In genomic region chr1:215132156-215132555, GRCh38 we compare ENCODE assay signal across 30 cellular contexts. TPM values are rescaled to one million over a fixed set of nuclear protein-coding genes. Genes with fewer than 3 reads are reported as not detected.
DNase-seq lines count a peak whose midpoint lies in the region; ATAC-seq, FAIRE-seq and TF ChIP-seq lines count a peak whose summit lies in the region.
"Had no signal": no experiment of that assay in that cellular context is flagged by ENCODE, and none has a peak within 500 bp of the region (broad histone marks: within the 10 kb centered on the region; RNA-seq: fewer than 3 reads in every experiment).

No MANE protein-coding gene starts in this region.

- TF ChIP-seq CTCF in A549 (IDR thresholded peaks at IDR 0.05) (no peak), astrocyte of the cerebellum (IDR thresholded peaks at IDR 0.05; ENCODE audit: low read depth, low read length, missing control alignments) (no peak)

- H3K4me1 ChIP-seq in A549: no peaks in the 10 kb centered on the region
- no peaks in the 10 kb centered on the region; the same call in 1 of the 2 replicates for H3K4me1 ChIP-seq in HAP-1
- H3K4me1 ChIP-seq: BLaER1, Caco-2, neural progenitor cell had no signal

- in situ Hi-C loops in astrocyte of the cerebellum (cut with HindIII; ENCODE audit: low sequenced_read_pairs): no loop called here
- in situ Hi-C loops in HAP-1 (cut with MboI; ENCODE audit: low sequenced_read_pairs): no loop called here

- WGBS in A549 (ENCODE audit: missing lambda C conversion rate): 8% methylated on average over 2 of the region's 2 CpGs

- no peak for TF ChIP-seq EP300 in A549 (IDR thresholded peaks at IDR 0.05)

- H3K27me3 ChIP-seq in HAP-1 (ENCODE audit: low read depth): no peaks in the 10 kb centered on the region
- H3K27me3 ChIP-seq: BLaER1, neural progenitor cell had no signal

- no peak for FAIRE-seq in A549 (lab: Jason Lieb, UNC)

- POLR2A ChIA-PET in A549 (lab: Yijun Ruan, JAX): no interaction called here

- no peaks in the 10 kb centered on the region for H3K36me3 ChIP-seq in HAP-1 (replicated peaks)
- H3K36me3 ChIP-seq: BLaER1, neural progenitor cell had no signal

- DNase-seq in A549 (ENCODE audit: low read depth in 1 of 2, low spot score in 1 of 2) (peak in 1 of 2 experiments; percentile 5), H4 (ENCODE audit: low spot score) (peak; percentile 26), astrocyte of the cerebellum (ENCODE audit: low read depth) (peak; percentile 64), iris pigment epithelial cell (ENCODE audit: low read depth) (peak; percentile 20), NCI-H524 treated with DMSO at 0.1 percent for 48 hours (lab: John Stamatoyannopoulos, UW) (no peak), occipital lobe (lab: John Stamatoyannopoulos, UW) (no peak), T1000 (lab: John Stamatoyannopoulos, UW) (no peak), HAP-1 (ENCODE audit: low spot score in 2 of 2) (no peak)
- DNase-seq: 8988T; activated B cell treated with CpG ODN at 0.5 μM for 24 hours; activated CD8-positive, alpha-beta T cell treated with anti-CD3 and anti-CD28 coated beads, Interleukin-2, amount 10 ng/mL, durations not matched to agents 7 days and 5 days; activated naive CD4-positive, alpha-beta T cell; activated T-cell treated with anti-CD3 and anti-CD28 coated beads, Interleukin-2, amount 50 U/mL, for 1 hour; anterior cingulate cortex; Caco-2; effector CD4-positive, alpha-beta T cell; GDM1; glutamatergic neuron; left ventricle myocardium superior; NCI-H1930; NCI-H446; NK-92 treated with Interleukin-12 subunit alpha and Interleukin-12 subunit beta, amount 100 ng/mL, for 24 hours; stimulated activated CD4-positive, alpha-beta T cell treated with anti-CD3 and anti-CD28 coated beads, Interleukin-4, amount 100 ng/mL, for 24 hours; stimulated activated naive CD8-positive, alpha-beta T cell treated with anti-CD3 and anti-CD28 coated beads, Interleukin-15, amount 100 ng/mL, for 72 hours had no signal

- TF ChIP-seq POLR2A in A549 (IDR thresholded peaks at IDR 0.05; ENCODE audit: low read length): no peak

- TF ChIP-seq RAD21 in A549 (conservative IDR thresholded peaks at IDR 0.05 in 1 of 2, IDR thresholded peaks at IDR 0.05 in 1 of 2): no peak

- H3K4me3 ChIP-seq in A549 (no peak overlapping the region), astrocyte of the cerebellum (ENCODE audit: low read depth, low read length) (no peak overlapping the region), HAP-1 (no peak overlapping the region)
- H3K4me3 ChIP-seq: BLaER1, neural progenitor cell had no signal

- peak in 1 of 2 experiments; percentile 43; a peak in 1 of 6 replicates for ATAC-seq in A549
- ATAC-seq: activated CD8-positive, alpha-beta T cell treated with anti-CD3 and anti-CD28 coated beads, Interleukin-2, amount 10 ng/mL, durations not matched to agents 7 days and 5 days; esophagus mucosa; left ventricle myocardium superior; Panc1; stimulated activated naive CD8-positive, alpha-beta T cell treated with anti-CD3 and anti-CD28 coated beads, Interleukin-15, amount 100 ng/mL, for 72 hours had no signal

- H3K9me3 ChIP-seq in A549 (no peaks in the 10 kb centered on the region), HAP-1 (no peaks in the 10 kb centered on the region)
- H3K9me3 ChIP-seq: BLaER1, Caco-2 had no signal

- 0 out of 3 replicates have a peak overlapping the region, but pooled peaks have one; percentile 4 for H3K4me2 ChIP-seq in A549
- H3K4me2 ChIP-seq: BLaER1, neural progenitor cell had no signal

- CTCF ChIA-PET in A549 (lab: Yijun Ruan, JAX): interaction anchor here (0.6 kb wide), 1 partner anchor 36 kb away, joined by 3 read pairs; no protein-coding TSS in a partner anchor

- H3K27ac ChIP-seq in A549: no peak overlapping the region
- H3K27ac ChIP-seq: BLaER1, neural progenitor cell had no signal

TF ChIP-seq in A549, 52 proteins besides CTCF, POLR2A, EP300 and RAD21:
- TF ChIP-seq RARB (CRISPR knock-in tag; IDR thresholded peaks at IDR 0.05) (no peak), ESRRA (IDR thresholded peaks at IDR 0.05; ENCODE audit: borderline replicate concordance, low read length) (no peak), TFCP2L1 (CRISPR knock-in tag; IDR thresholded peaks at IDR 0.05) (no peak), NFE2L2 (conservative IDR thresholded peaks at IDR 0.05; ENCODE audit: low read length) (no peak), BCL3 (IDR thresholded peaks at IDR 0.05) (no peak), HEYL (CRISPR knock-in tag; IDR thresholded peaks at IDR 0.05) (no peak), CEBPB (IDR thresholded peaks at IDR 0.05) (no peak), EHMT2 (IDR thresholded peaks at IDR 0.05; ENCODE audit: low read depth) (no peak), E2F6 (IDR thresholded peaks at IDR 0.05; ENCODE audit: borderline replicate concordance, low read depth) (no peak), ATOH8 (CRISPR knock-in tag; IDR thresholded peaks at IDR 0.05; ENCODE audit: low read depth) (no peak), ZFP36 (IDR thresholded peaks at IDR 0.05; ENCODE audit: borderline replicate concordance, partially characterized antibody) (no peak)

RNA-seq across cellular contexts. Expression of gene KCNK2, which starts 49.6 kb away (rescaled TPM):
- polyA plus RNA-seq in A549 (2011; rRNA removed) (not detected in 2 replicates), A549 (2017; fragmentation: RNase III; extraction: RNeasy Plus Mini Kit Qiagen cat#74134 plus additional on column Dnase treatment) (0.04 to 0.07 TPM (median 0.07 TPM) in 3 replicates)
- polyA plus RNA-seq in A549 (2012; cell fraction: cytosol; rRNA removed): not detected in 2 replicates
- not detected in 2 replicates for polyA plus RNA-seq in A549 (2012; cell fraction: nucleus; rRNA removed)
- 0.25 TPM in 1 of 2 replicates, not detected in the other for polyA minus RNA-seq in A549 (2011; rRNA and poly(A)+ RNA removed)
- total RNA-seq in H4 (2014; rRNA removed; shearing (Covaris generic)): 0.60 and 1.7 TPM in 2 replicates
- 91.9 TPM for total RNA-seq in occipital lobe
- total RNA-seq: activated B cell treated with CpG ODN at 0.5 μM for 24 hours; activated CD8-positive, alpha-beta T cell treated with anti-CD3 and anti-CD28 coated beads, Interleukin-2, amount 10 ng/mL, durations not matched to agents 7 days and 5 days; chondrocyte; left ventricle myocardium superior; pulmonary artery endothelial cell had no signal

Comparison
In these comparisons a context has a peak if more than half of its experiments do, and no peak if none do; other contexts are left out.
1. DNase-seq: peak in H4 (single experiment), astrocyte of the cerebellum (single experiment) and iris pigment epithelial cell (single experiment); none in NCI-H524 treated with DMSO at 0.1 percent for 48 hours (single experiment), occipital lobe (single experiment), T1000 (single experiment) and HAP-1 (0 of 2).
2. RNA of gene KCNK2, which starts 49.6 kb away (total RNA-seq): 91.9 TPM in occipital lobe (single experiment); 0.60 to 1.7 TPM in H4; every median in the first group is over 10 times any median in the second.